In genomic region chr3:195086885-195087284, GRCh38 we compare ENCODE assay signal across 17 cellular contexts.
DNase-seq lines count a peak whose midpoint lies in the region; ATAC-seq and TF ChIP-seq lines count a peak whose summit lies in the region.
"Had no signal": no experiment of that assay in that cellular context is flagged by ENCODE, and none has a peak within 500 bp of the region (broad histone marks: within the 10 kb centered on the region; RNA-seq: fewer than 3 reads in every experiment).

No MANE protein-coding gene starts in this region.

- H3K36me3 ChIP-seq in lower lobe of right lung (no peaks in the 10 kb centered on the region), thyroid gland (no peaks in the 10 kb centered on the region), stomach (no peaks in the 10 kb centered on the region), transverse colon (no peaks in the 10 kb centered on the region)
- H3K36me3 ChIP-seq: brain microvascular endothelial cell had no signal

- H3K4me1 ChIP-seq in lower lobe of right lung (peaks cover 6% of the 10 kb centered on the region), thyroid gland (peaks cover 12 to 25% of the 10 kb centered on the region in 2 donors), stomach (peaks cover 5 to 20% (median 16%) of the 10 kb centered on the region in 4 donors), transverse colon (no peaks in the 10 kb centered on the region)

- in situ Hi-C loops in transverse colon (cut with MboI; ENCODE audit: low pct_ligation_motif_present in 1 of 4, low pct_unique_long_range_greater_than_20kb in 1 of 4, low sequenced_read_pairs in 3 of 4), result no loop called here

- TF ChIP-seq POLR2A in thyroid gland (IDR thresholded peaks at IDR 0.05) (no peak), stomach (IDR thresholded peaks at IDR 0.05) (no peak), transverse colon (IDR thresholded peaks at IDR 0.05) (no peak)

- intact Hi-C loops in lower lobe of right lung (cut with DNase I) (no loop called here), thyroid gland (cut with DNase I) (no loop called here), stomach (cut with DNase I; ENCODE audit: low total_unique reads) (no loop called here), transverse colon (cut with DNase I; ENCODE audit: low total_unique reads) (no loop called here)

- H3K27ac ChIP-seq in lower lobe of right lung, result no peak overlapping the region
- H3K27ac ChIP-seq in thyroid gland, result no peak overlapping the region
- H3K27ac ChIP-seq in stomach, result no peak overlapping the region
- H3K27ac ChIP-seq in transverse colon, result no peak overlapping the region
- H3K27ac ChIP-seq: brain microvascular endothelial cell, parathyroid adenoma, VCaP had no signal

- no peak overlapping the region for H3K4me3 ChIP-seq in lower lobe of right lung
- H3K4me3 ChIP-seq in thyroid gland (replicated peaks in 1 of 3), result no peak overlapping the region
- H3K4me3 ChIP-seq in stomach, result no peak overlapping the region
- no peak overlapping the region for H3K4me3 ChIP-seq in transverse colon

- TF ChIP-seq CTCF in chondrocyte (IDR thresholded peaks at IDR 0.05) (no peak), lower lobe of right lung (IDR thresholded peaks at IDR 0.05) (no peak), thyroid gland (IDR thresholded peaks at IDR 0.05) (no peak), stomach (IDR thresholded peaks at IDR 0.05) (no peak), transverse colon (IDR thresholded peaks at IDR 0.05) (no peak)

- ATAC-seq in lower lobe of right lung, result peak in 1 of 2 donors; percentile 21
- ATAC-seq: PC-3; SK-N-SH treated with all-trans-retinoic acid at 6 μM for 48 hours; stimulated activated naive CD8-positive, alpha-beta T cell treated with anti-CD3 and anti-CD28 coated beads, Interleukin-15, Interleukin-2, amounts not matched to agents 100 U/mL and 50 U/mL, for 24 hours had no signal

- CTCF ChIA-PET in activated naive CD4-positive, alpha-beta T cell treated with anti-CD3 and anti-CD28 coated beads, Interleukin-2, amount 10 ng/mL, durations not matched to agents 7 days and 5 days (lab: Charles Lee), result no interaction called here

- no peaks in the 10 kb centered on the region for H3K27me3 ChIP-seq in lower lobe of right lung (ENCODE audit: low read depth)
- H3K27me3 ChIP-seq in thyroid gland, result no peaks in the 10 kb centered on the region
- H3K27me3 ChIP-seq in stomach, result no peaks in the 10 kb centered on the region
- H3K27me3 ChIP-seq in transverse colon, result no peaks in the 10 kb centered on the region
- H3K27me3 ChIP-seq: brain microvascular endothelial cell had no signal

- TF ChIP-seq EP300 in stomach (IDR thresholded peaks at IDR 0.05) (no peak), transverse colon (IDR thresholded peaks at IDR 0.05; ENCODE audit: low read depth) (no peak)

- peak overlapping the region; percentile 65 for H3K4me3 Mint-ChIP-seq in activated naive CD4-positive, alpha-beta T cell treated with anti-CD3 and anti-CD28 coated beads, Interleukin-2, amount 50 U/mL, for 24 hours
- H3K4me3 Mint-ChIP-seq in activated naive CD4-positive, alpha-beta T cell treated with anti-CD3 and anti-CD28 coated beads, Interleukin-2, amount 10 ng/mL, durations not matched to agents 7 days and 5 days, result no peak overlapping the region
- no peak overlapping the region for H3K4me3 Mint-ChIP-seq in chondrocyte (ENCODE audit: unreplicated experiment)

- H3K9me3 Mint-ChIP-seq in activated naive CD4-positive, alpha-beta T cell treated with anti-CD3 and anti-CD28 coated beads, Interleukin-2, amount 50 U/mL, for 24 hours, result no peaks in the 10 kb centered on the region
- no peaks in the 10 kb centered on the region for H3K9me3 Mint-ChIP-seq in activated naive CD4-positive, alpha-beta T cell treated with anti-CD3 and anti-CD28 coated beads, Interleukin-2, amount 10 ng/mL, durations not matched to agents 7 days and 5 days
- no peaks in the 10 kb centered on the region for H3K9me3 Mint-ChIP-seq in chondrocyte (ENCODE audit: low read depth)

- H3K4me1 Mint-ChIP-seq in activated naive CD4-positive, alpha-beta T cell treated with anti-CD3 and anti-CD28 coated beads, Interleukin-2, amount 50 U/mL, for 24 hours, result peaks cover 8% of the 10 kb centered on the region
- peaks cover 12% of the 10 kb centered on the region for H3K4me1 Mint-ChIP-seq in activated naive CD4-positive, alpha-beta T cell treated with anti-CD3 and anti-CD28 coated beads, Interleukin-2, amount 10 ng/mL, durations not matched to agents 7 days and 5 days
- H3K4me1 Mint-ChIP-seq in chondrocyte (ENCODE audit: low read depth), result peaks cover 10% of the 10 kb centered on the region

- no peaks in the 10 kb centered on the region for H3K36me3 Mint-ChIP-seq in activated naive CD4-positive, alpha-beta T cell treated with anti-CD3 and anti-CD28 coated beads, Interleukin-2, amount 50 U/mL, for 24 hours
- no peaks in the 10 kb centered on the region for H3K36me3 Mint-ChIP-seq in activated naive CD4-positive, alpha-beta T cell treated with anti-CD3 and anti-CD28 coated beads, Interleukin-2, amount 10 ng/mL, durations not matched to agents 7 days and 5 days
- H3K36me3 Mint-ChIP-seq in chondrocyte (ENCODE audit: low read depth), result no peaks in the 10 kb centered on the region

- no peak overlapping the region for H3K27ac Mint-ChIP-seq in activated naive CD4-positive, alpha-beta T cell treated with anti-CD3 and anti-CD28 coated beads, Interleukin-2, amount 50 U/mL, for 24 hours
- H3K27ac Mint-ChIP-seq in activated naive CD4-positive, alpha-beta T cell treated with anti-CD3 and anti-CD28 coated beads, Interleukin-2, amount 10 ng/mL, durations not matched to agents 7 days and 5 days, result no peak overlapping the region
- H3K27ac Mint-ChIP-seq in chondrocyte (ENCODE audit: unreplicated experiment), result no peak overlapping the region

- no peak for DNase-seq in activated naive CD4-positive, alpha-beta T cell treated with anti-CD3 and anti-CD28 coated beads, Interleukin-2, amount 10 ng/mL, durations not matched to agents 7 days and 5 days
- DNase-seq in chondrocyte (ENCODE audit: low spot score), result peak; percentile 75
- DNase-seq in lower lobe of right lung, result peak; percentile 36
- peak; percentile 0 to 2 for DNase-seq in thyroid gland
- DNase-seq in activated gamma-delta T cell treated with Interleukin-2 at 50 U/mL for 16 hours, result no peak
- DNase-seq in stomach, result no peak
- DNase-seq in transverse colon, result no peak
- DNase-seq: activated effector memory CD4-positive, alpha-beta T cell treated with anti-CD3 and anti-CD28 coated beads, Interleukin-2, amount 50 U/mL, for 16 hours; brain microvascular endothelial cell; MM.1S; NCI-H187 treated with DMSO at 0.1 percent for 48 hours; PC-3; stimulated activated naive CD8-positive, alpha-beta T cell treated with anti-CD3 and anti-CD28 coated beads, Interleukin-15, Interleukin-2, amounts not matched to agents 100 U/mL and 50 U/mL, for 24 hours had no signal

- no peaks in the 10 kb centered on the region for H3K27me3 Mint-ChIP-seq in activated naive CD4-positive, alpha-beta T cell treated with anti-CD3 and anti-CD28 coated beads, Interleukin-2, amount 50 U/mL, for 24 hours
- H3K27me3 Mint-ChIP-seq in activated naive CD4-positive, alpha-beta T cell treated with anti-CD3 and anti-CD28 coated beads, Interleukin-2, amount 10 ng/mL, durations not matched to agents 7 days and 5 days, result no peaks in the 10 kb centered on the region
- H3K27me3 Mint-ChIP-seq in chondrocyte (ENCODE audit: low read depth), result no peaks in the 10 kb centered on the region

- WGBS in thyroid gland, 2 donors, result 90 to 91% methylated on average over 11 of the region's 13 CpGs
- WGBS in stomach, 5 donors, result 70 to 94% (median 86%) methylated on average over 11 to 13 of the region's 13 CpGs
- 92 to 100% methylated on average over 1 to 13 of the region's 13 CpGs for WGBS in transverse colon (ENCODE audit: low coverage in 1 of 2), 2 donors

- H3K9me3 ChIP-seq in lower lobe of right lung (no peaks in the 10 kb centered on the region), thyroid gland (no peaks in the 10 kb centered on the region), stomach (no peaks in the 10 kb centered on the region), transverse colon (no peaks in the 10 kb centered on the region)

Comparison
In these comparisons a context has a peak if more than half of its experiments do, and no peak if none do; other contexts are left out.
1. DNase-seq: peak in chondrocyte (single experiment), lower lobe of right lung (single experiment) and thyroid gland (2 of 2); none in activated naive CD4-positive, alpha-beta T cell treated with anti-CD3 and anti-CD28 coated beads, Interleukin-2, amount 10 ng/mL, durations not matched to agents 7 days and 5 days (single experiment), activated gamma-delta T cell treated with Interleukin-2 at 50 U/mL for 16 hours (single experiment), stomach (single experiment) and transverse colon (single experiment).